In genomic region chr12:85057370-85057963, GRCh38 we compare ENCODE assay signal across 9 cellular contexts. TPM values are rescaled to one million over a fixed set of nuclear protein-coding genes. Genes with fewer than 3 reads are reported as not detected.
DNase-seq lines count a peak whose midpoint lies in the region; ATAC-seq and TF ChIP-seq lines count a peak whose summit lies in the region.
"Had no signal": no experiment of that assay in that cellular context is flagged by ENCODE, and none has a peak within 500 bp of the region (broad histone marks: within the 10 kb centered on the region; RNA-seq: fewer than 3 reads in every experiment).

No MANE protein-coding gene starts in this region.

- H3K4me1 ChIP-seq in tibial artery = no peaks in the 10 kb centered on the region

- CTCF ChIA-PET in activated CD4-positive, alpha-beta memory T cell treated with anti-CD3 and anti-CD28 coated beads, Interleukin-2, amount 10 ng/mL, durations not matched to agents 7 days and 5 days (lab: Charles Lee) = interaction anchor here (1.4 to 2.1 kb wide), 3 partner anchors 8 to 183 kb away, joined by 5 to 6 read pairs (median 5); no protein-coding TSS in a partner anchor

- H3K36me3 ChIP-seq in tibial artery = no peaks in the 10 kb centered on the region

- POLR2A ChIA-PET in activated CD4-positive, alpha-beta memory T cell treated with anti-CD3 and anti-CD28 coated beads, Interleukin-2, amount 10 ng/mL, durations not matched to agents 7 days and 5 days (lab: Charles Lee) = no interaction called here

- H3K27me3 ChIP-seq in tibial artery = no peaks in the 10 kb centered on the region

- H3K4me3 Mint-ChIP-seq in activated CD4-positive, alpha-beta memory T cell treated with anti-CD3 and anti-CD28 coated beads, Interleukin-2, amount 10 ng/mL, durations not matched to agents 7 days and 5 days = no peak overlapping the region
- H3K4me3 Mint-ChIP-seq: T-helper 1 cell treated with Interleukin-12 subunit alpha and Interleukin-12 subunit beta and Interleukin-4 antibody, amounts not matched to agents 30 μg/mL and 1 μg/mL, for 36 hours had no signal

- no peak overlapping the region for H3K27ac ChIP-seq in tibial artery

- peak; percentile 75 for TF ChIP-seq CTCF in GM12872 (IDR thresholded peaks at IDR 0.05; ENCODE audit: insufficient read depth, low read depth, low read length)
- TF ChIP-seq CTCF in tibial artery (IDR thresholded peaks at IDR 0.05) = peak; percentile 46 to 49

- H3K27ac Mint-ChIP-seq in activated CD4-positive, alpha-beta memory T cell treated with anti-CD3 and anti-CD28 coated beads, Interleukin-2, amount 10 ng/mL, durations not matched to agents 7 days and 5 days = no peak overlapping the region
- H3K27ac Mint-ChIP-seq: T-helper 1 cell treated with Interleukin-12 subunit alpha and Interleukin-12 subunit beta and Interleukin-4 antibody, amounts not matched to agents 30 μg/mL and 1 μg/mL, for 36 hours had no signal

- peak; percentile 92 for ATAC-seq in HG02623 (IDR thresholded peaks at IDR 0.05; ENCODE audit: unreplicated experiment)
- no peak for ATAC-seq in sciatic nerve

- DNase-seq in AG20443 (ENCODE audit: low spot score) (peak; percentile 20), NCI-H1105 treated with DMSO at 0.1 percent for 48 hours (lab: John Stamatoyannopoulos, UW) (peak; percentile 45), iPS-NIHi11 (ENCODE audit: low spot score) (peak; percentile 35), tibial artery (peak in 1 of 2 donors; percentile 24), sciatic nerve (ENCODE audit: low spot score) (no peak)
- DNase-seq in activated CD4-positive, alpha-beta memory T cell treated with anti-CD3 and anti-CD28 coated beads, Interleukin-2, amount 10 ng/mL, durations not matched to agents 7 days and 5 days = peak; percentile 17

- H3K9me3 Mint-ChIP-seq in activated CD4-positive, alpha-beta memory T cell treated with anti-CD3 and anti-CD28 coated beads, Interleukin-2, amount 10 ng/mL, durations not matched to agents 7 days and 5 days = no peaks in the 10 kb centered on the region
- H3K9me3 Mint-ChIP-seq: T-helper 1 cell treated with Interleukin-12 subunit alpha and Interleukin-12 subunit beta and Interleukin-4 antibody, amounts not matched to agents 30 μg/mL and 1 μg/mL, for 36 hours had no signal

- intact Hi-C loops in tibial artery (cut with DNase I; ENCODE audit: low total_unique reads) (no loop called here), sciatic nerve (cut with DNase I) (no loop called here)

- H3K4me1 Mint-ChIP-seq in activated CD4-positive, alpha-beta memory T cell treated with anti-CD3 and anti-CD28 coated beads, Interleukin-2, amount 10 ng/mL, durations not matched to agents 7 days and 5 days = no peaks in the 10 kb centered on the region

- no peaks in the 10 kb centered on the region for H3K9me3 ChIP-seq in tibial artery

- H3K4me3 ChIP-seq in tibial artery = no peak overlapping the region

- H3K27me3 Mint-ChIP-seq in activated CD4-positive, alpha-beta memory T cell treated with anti-CD3 and anti-CD28 coated beads, Interleukin-2, amount 10 ng/mL, durations not matched to agents 7 days and 5 days = no peaks in the 10 kb centered on the region

- no peaks in the 10 kb centered on the region for H3K36me3 Mint-ChIP-seq in activated CD4-positive, alpha-beta memory T cell treated with anti-CD3 and anti-CD28 coated beads, Interleukin-2, amount 10 ng/mL, durations not matched to agents 7 days and 5 days (ENCODE audit: low read depth)

RNA-seq across cellular contexts. Expression of gene LRRIQ1, which starts 21.3 kb away (rescaled TPM):
- total RNA-seq in activated CD4-positive, alpha-beta memory T cell treated with anti-CD3 and anti-CD28 coated beads, Interleukin-2, amount 10 ng/mL, durations not matched to agents 7 days and 5 days = not detected
- total RNA-seq in sciatic nerve = 5.2 TPM

RNA-seq across cellular contexts. Expression of gene TSPAN19, which starts 21.4 kb away (rescaled TPM):
- total RNA-seq in activated CD4-positive, alpha-beta memory T cell treated with anti-CD3 and anti-CD28 coated beads, Interleukin-2, amount 10 ng/mL, durations not matched to agents 7 days and 5 days = not detected
- 0.58 TPM for total RNA-seq in sciatic nerve
